Comparison of ENCODE assay signal across 17 cellular contexts in genomic region chr11:127677813-127678212, GRCh38.
DNase-seq lines count a peak whose midpoint lies in the region; TF ChIP-seq lines count a peak whose summit lies in the region.
"Had no signal": no experiment of that assay in that cellular context is flagged by ENCODE, and none has a peak within 500 bp of the region (broad histone marks: within the 10 kb centered on the region; RNA-seq: fewer than 3 reads in every experiment).

No MANE protein-coding gene starts in this region.

- H3K27ac Mint-ChIP-seq in brain = peak overlapping the region in 3 of 5 experiments; percentile 32 to 86 (median 68)
- H3K27ac Mint-ChIP-seq in neural progenitor cell = peak overlapping the region; percentile 81
- no peak overlapping the region for H3K27ac Mint-ChIP-seq in activated naive CD8-positive, alpha-beta T cell treated with anti-CD3 and anti-CD28 coated beads for 36 hours
- H3K27ac Mint-ChIP-seq: CD14-positive monocyte; CD4-positive, alpha-beta memory T cell; HFFc6 had no signal

- H2AFZ ChIP-seq in neural progenitor cell (replicated peaks) (no peak overlapping the region), osteoblast (ENCODE audit: low read length) (no peak overlapping the region)

- H3K4me2 ChIP-seq in neural progenitor cell (peak overlapping the region; percentile 43), osteoblast (ENCODE audit: insufficient read depth, low read length) (no peak overlapping the region)
- H3K4me2 ChIP-seq: BLaER1 had no signal

- no peak overlapping the region for H3K9ac ChIP-seq in neural progenitor cell
- H3K9ac ChIP-seq: BLaER1 had no signal

- H3K27me3 Mint-ChIP-seq in brain (peaks cover 9% of the 10 kb centered on the region), neural progenitor cell (ENCODE audit: insufficient read depth, low read depth) (peaks cover 2% of the 10 kb centered on the region)
- H3K27me3 Mint-ChIP-seq in activated naive CD8-positive, alpha-beta T cell treated with anti-CD3 and anti-CD28 coated beads for 36 hours = peaks cover 17% of the 10 kb centered on the region

- H4K20me1 ChIP-seq in neural progenitor cell (ENCODE audit: low read depth) = no peaks in the 10 kb centered on the region
- no peaks in the 10 kb centered on the region for H4K20me1 ChIP-seq in osteoblast (ENCODE audit: insufficient read depth, low read length)
- H4K20me1 ChIP-seq: BLaER1 had no signal

- DNase-seq in NCI-H1436 (lab: John Stamatoyannopoulos, UW) = peak; percentile 9
- no peak for DNase-seq in NCI-H1436 treated with DMSO at 0.1 percent for 48 hours (lab: John Stamatoyannopoulos, UW)
- DNase-seq in ELF-1 (ENCODE audit: low read depth, low spot score) = peak; percentile 16
- DNase-seq in neural progenitor cell (ENCODE audit: low spot score) = peak; percentile 66
- no peak for DNase-seq in osteoblast (ENCODE audit: insufficient read length, low spot score, missing footprints)
- DNase-seq in cerebellum (ENCODE audit: low spot score) = no peak
- DNase-seq in activated naive CD8-positive, alpha-beta T cell treated with anti-CD3 and anti-CD28 coated beads for 36 hours = no peak
- DNase-seq: 8988T; Calu3; CD4-positive, alpha-beta memory T cell; GOT3; H7; HFFc6 had no signal

- H3K27me3 ChIP-seq in neural progenitor cell (no peaks in the 10 kb centered on the region), osteoblast (ENCODE audit: insufficient read depth, low read length) (no peaks in the 10 kb centered on the region)
- H3K27me3 ChIP-seq: BLaER1 had no signal

- no peaks in the 10 kb centered on the region for H3K36me3 Mint-ChIP-seq in brain
- H3K36me3 Mint-ChIP-seq in neural progenitor cell = no peaks in the 10 kb centered on the region
- no peaks in the 10 kb centered on the region for H3K36me3 Mint-ChIP-seq in activated naive CD8-positive, alpha-beta T cell treated with anti-CD3 and anti-CD28 coated beads for 36 hours
- H3K36me3 Mint-ChIP-seq: CD14-positive monocyte; CD4-positive, alpha-beta memory T cell had no signal

- no peaks in the 10 kb centered on the region for H3K36me3 ChIP-seq in neural progenitor cell
- H3K36me3 ChIP-seq in osteoblast (ENCODE audit: insufficient read depth, low read length) = no peaks in the 10 kb centered on the region
- H3K36me3 ChIP-seq: BLaER1 had no signal

- H3K9me3 ChIP-seq in neural progenitor cell (ENCODE audit: low read depth) (no peaks in the 10 kb centered on the region), osteoblast (ENCODE audit: low read depth, low read length) (no peaks in the 10 kb centered on the region)
- H3K9me3 ChIP-seq: BLaER1 had no signal

- no peak for TF ChIP-seq CTCF in brain (conservative IDR thresholded peaks at IDR 0.05)
- TF ChIP-seq CTCF in neural progenitor cell (IDR thresholded peaks at IDR 0.05) = no peak
- no peak for TF ChIP-seq CTCF in osteoblast (IDR thresholded peaks at IDR 0.05; ENCODE audit: extremely low read depth, low read depth, low read length)

- H3K79me2 ChIP-seq in neural progenitor cell (ENCODE audit: low read depth) = no peaks in the 10 kb centered on the region
- no peaks in the 10 kb centered on the region for H3K79me2 ChIP-seq in osteoblast (ENCODE audit: insufficient read depth, low read length)

- H3K9me3 Mint-ChIP-seq in brain (no peaks in the 10 kb centered on the region), neural progenitor cell (no peaks in the 10 kb centered on the region)
- H3K9me3 Mint-ChIP-seq in activated naive CD8-positive, alpha-beta T cell treated with anti-CD3 and anti-CD28 coated beads for 36 hours = no peaks in the 10 kb centered on the region
- H3K9me3 Mint-ChIP-seq: HFFc6 had no signal

- H3K4me1 ChIP-seq in neural progenitor cell = peaks cover 34% of the 10 kb centered on the region
- no peaks in the 10 kb centered on the region for H3K4me1 ChIP-seq in osteoblast (ENCODE audit: insufficient read depth, low read length)
- H3K4me1 ChIP-seq: BLaER1 had no signal

- H3K27ac ChIP-seq in neural progenitor cell (no peak overlapping the region), osteoblast (ENCODE audit: low read depth, low read length) (no peak overlapping the region)
- H3K27ac ChIP-seq: BLaER1 had no signal

- H3K4me3 Mint-ChIP-seq in brain = peak overlapping the region in 3 of 5 experiments; percentile 7 to 68 (median 61)
- H3K4me3 Mint-ChIP-seq in neural progenitor cell = no peak overlapping the region
- no peak overlapping the region for H3K4me3 Mint-ChIP-seq in activated naive CD8-positive, alpha-beta T cell treated with anti-CD3 and anti-CD28 coated beads for 36 hours
- H3K4me3 Mint-ChIP-seq: CD14-positive monocyte; CD4-positive, alpha-beta memory T cell; HFFc6 had no signal

- H3K4me3 ChIP-seq in neural progenitor cell = no peak overlapping the region
- H3K4me3 ChIP-seq in osteoblast (ENCODE audit: insufficient read depth, low read length) = no peak overlapping the region
- H3K4me3 ChIP-seq: BLaER1, GM12878 had no signal

- H3K4me1 Mint-ChIP-seq in brain (peaks cover 37% of the 10 kb centered on the region), neural progenitor cell (peaks cover 11% of the 10 kb centered on the region)
- no peaks in the 10 kb centered on the region for H3K4me1 Mint-ChIP-seq in activated naive CD8-positive, alpha-beta T cell treated with anti-CD3 and anti-CD28 coated beads for 36 hours
- H3K4me1 Mint-ChIP-seq: CD14-positive monocyte; CD4-positive, alpha-beta memory T cell had no signal

- peaks cover 15% of the 10 kb centered on the region for H3F3A ChIP-seq in neural progenitor cell (ENCODE audit: low read depth)

Comparison
In these comparisons a context has a peak if more than half of its experiments do, and no peak if none do; other contexts are left out.
1. DNase-seq: peak in NCI-H1436 (single experiment), ELF-1 (single experiment) and neural progenitor cell (single experiment); none in NCI-H1436 treated with DMSO at 0.1 percent for 48 hours (single experiment), osteoblast (single experiment), cerebellum (single experiment) and activated naive CD8-positive, alpha-beta T cell treated with anti-CD3 and anti-CD28 coated beads for 36 hours (single experiment).
2. H3K4me3 Mint-ChIP-seq: peak in brain (3 of 5); none in neural progenitor cell (single experiment) and activated naive CD8-positive, alpha-beta T cell treated with anti-CD3 and anti-CD28 coated beads for 36 hours (single experiment).